In the genomic region with DNA sequence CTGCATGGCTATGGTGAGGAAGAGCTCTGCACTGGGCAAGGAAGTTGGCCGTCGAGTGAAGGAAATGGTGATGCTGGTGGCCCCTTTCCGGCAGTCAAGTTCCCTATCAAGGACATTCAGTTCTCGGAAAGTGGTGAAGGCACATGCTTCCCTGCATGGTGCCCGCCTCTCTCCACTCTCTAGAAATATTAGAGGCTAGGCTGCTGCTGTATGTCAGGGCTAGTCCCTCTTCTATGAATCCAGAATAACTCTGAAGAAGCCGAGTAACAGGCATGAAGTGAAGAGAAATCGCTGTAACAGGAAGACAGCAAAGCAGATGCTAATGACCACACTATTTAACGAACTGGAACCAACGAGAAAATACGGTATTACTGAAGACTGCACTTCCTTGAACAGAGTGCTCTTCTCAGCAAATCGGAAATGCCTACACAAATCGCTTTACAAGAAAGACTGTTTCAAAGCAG, we compare ENCODE assay signal across 8 cellular contexts. TPM values are rescaled to one million over a fixed set of nuclear protein-coding genes. Genes with fewer than 3 reads are reported as not detected.
DNase-seq lines count a peak whose midpoint lies in the region; ATAC-seq and TF ChIP-seq lines count a peak whose summit lies in the region.

No MANE protein-coding gene starts in this region.

- no peak for TF ChIP-seq POLR2A in ovary (IDR thresholded peaks at IDR 0.05)

- no peaks in the 10 kb centered on the region for H3K9me3 ChIP-seq in OCI-LY3 (ENCODE audit: insufficient read depth, low read length)
- H3K9me3 ChIP-seq in ovary: no peaks in the 10 kb centered on the region

- no peaks in the 10 kb centered on the region for H3K9me3 Mint-ChIP-seq in stimulated activated naive CD8-positive, alpha-beta T cell treated with anti-CD3 and anti-CD28 coated beads, Interleukin-15, Interleukin-2, amounts not matched to agents 100 ng/mL and 50 ng/mL, for 24 hours

- no peak for TF ChIP-seq EP300 in ovary (IDR thresholded peaks at IDR 0.05)

- TF ChIP-seq CTCF in OCI-LY3 (IDR thresholded peaks at IDR 0.05; ENCODE audit: low read depth, low read length) (no peak), ovary (IDR thresholded peaks at IDR 0.05) (no peak)

- 80 to 83% (median 81%) methylated on average over 12 of the region's 12 CpGs for WGBS in ovary, 3 donors

- H3K27ac Mint-ChIP-seq in stimulated activated naive CD8-positive, alpha-beta T cell treated with anti-CD3 and anti-CD28 coated beads, Interleukin-15, Interleukin-2, amounts not matched to agents 100 ng/mL and 50 ng/mL, for 24 hours: peak overlapping the region; percentile 69

- H3K27ac ChIP-seq in OCI-LY3 (ENCODE audit: low read length): peak overlapping the region; percentile 81
- no peak overlapping the region for H3K27ac ChIP-seq in ovary

- H3K4me1 ChIP-seq in OCI-LY3 (ENCODE audit: low read length): peaks cover 37% of the 10 kb centered on the region
- H3K4me1 ChIP-seq in ovary (ENCODE audit: insufficient read depth): peaks cover 6% of the 10 kb centered on the region

- peaks cover 44% of the 10 kb centered on the region for H3K4me1 Mint-ChIP-seq in stimulated activated naive CD8-positive, alpha-beta T cell treated with anti-CD3 and anti-CD28 coated beads, Interleukin-15, Interleukin-2, amounts not matched to agents 100 ng/mL and 50 ng/mL, for 24 hours (ENCODE audit: low read depth)

- no peaks in the 10 kb centered on the region for H3K27me3 Mint-ChIP-seq in stimulated activated naive CD8-positive, alpha-beta T cell treated with anti-CD3 and anti-CD28 coated beads, Interleukin-15, Interleukin-2, amounts not matched to agents 100 ng/mL and 50 ng/mL, for 24 hours

- peak overlapping the region; percentile 42 for H3K9ac ChIP-seq in OCI-LY3 (ENCODE audit: low read length)

- no peak overlapping the region for H2AFZ ChIP-seq in OCI-LY3 (ENCODE audit: low read depth, low read length)

- peaks cover 53% of the 10 kb centered on the region for H3K36me3 Mint-ChIP-seq in stimulated activated naive CD8-positive, alpha-beta T cell treated with anti-CD3 and anti-CD28 coated beads, Interleukin-15, Interleukin-2, amounts not matched to agents 100 ng/mL and 50 ng/mL, for 24 hours (ENCODE audit: low read depth)

- peak overlapping the region; percentile 82 for H3K4me2 ChIP-seq in OCI-LY3 (ENCODE audit: low read length)

- H3K4me3 Mint-ChIP-seq in stimulated activated naive CD8-positive, alpha-beta T cell treated with anti-CD3 and anti-CD28 coated beads, Interleukin-15, Interleukin-2, amounts not matched to agents 100 ng/mL and 50 ng/mL, for 24 hours: peak overlapping the region; percentile 56

- H3K36me3 ChIP-seq in OCI-LY3 (replicated peaks; ENCODE audit: low read depth, low read length): peaks cover 53% of the 10 kb centered on the region
- H3K36me3 ChIP-seq in ovary: no peaks in the 10 kb centered on the region

- intact Hi-C loops in Right ventricle myocardium inferior (cut with DNase I) (no loop called here), ovary (cut with DNase I) (no loop called here)

- H3K4me3 ChIP-seq in OCI-LY3 (ENCODE audit: low read length) (peak overlapping the region; percentile 60), ovary (no peak overlapping the region)

- peaks cover 45% of the 10 kb centered on the region for H4K20me1 ChIP-seq in OCI-LY3 (ENCODE audit: insufficient read depth, low read length)

- peaks cover 53% of the 10 kb centered on the region for H3K79me2 ChIP-seq in OCI-LY3 (ENCODE audit: low read length)

- no peaks in the 10 kb centered on the region for H3K27me3 ChIP-seq in OCI-LY3 (ENCODE audit: low read depth, low read length)
- no peaks in the 10 kb centered on the region for H3K27me3 ChIP-seq in ovary

- DNase-seq in Right ventricle myocardium inferior (ENCODE audit: missing footprints): peak; percentile 80
- no peak for DNase-seq in ovary
- DNase-seq in SW480 (ENCODE audit: low spot score): no peak
- no peak for DNase-seq in activated CD4-positive, alpha-beta T cell treated with anti-CD3 and anti-CD28 coated beads, Interleukin-2, amount 50 U/mL, for 4 hours

- peak; percentile 72 for ATAC-seq in GM18858 (IDR thresholded peaks at IDR 0.05; ENCODE audit: unreplicated experiment)
- peak; percentile 61 for ATAC-seq in HG02610 (IDR thresholded peaks at IDR 0.05; ENCODE audit: unreplicated experiment)
- ATAC-seq in Right ventricle myocardium inferior: peak; percentile 73

RNA-seq across cellular contexts. Expression of a gene that starts 5.4 kb away (rescaled TPM):
- total RNA-seq in Right ventricle myocardium inferior: 14.6 TPM
- 10 to 100 TPM; 17.3 to 99.0 (median 24.4) TPM for total RNA-seq in ovary
- polyA plus RNA-seq in ovary: 10 to 100 TPM; 20.3 to 53.0 TPM

RNA-seq across cellular contexts. Expression of a gene that starts 12.6 kb away (rescaled TPM):
- 28.9 TPM for total RNA-seq in Right ventricle myocardium inferior
- total RNA-seq in ovary: 10 to 100 TPM in 5 of 7 donors, 1 to 10 TPM in 2; 7.6 to 20.0 (median 15.6) TPM
- 10 to 100 TPM in 1 of 2 donors, 1 to 10 TPM in 1; 6.6 to 12.8 TPM for polyA plus RNA-seq in ovary

RNA-seq across cellular contexts. Expression of a gene that starts 17.9 kb away (rescaled TPM):
- total RNA-seq in Right ventricle myocardium inferior: 0.30 TPM
- total RNA-seq in ovary: not detected
- polyA plus RNA-seq in ovary: not detected

RNA-seq across cellular contexts. Expression of a gene that starts 55.3 kb away (rescaled TPM):
- total RNA-seq in Right ventricle myocardium inferior (29.3 TPM), ovary (10 to 100 TPM; 17.9 to 44.7 (median 30.5) TPM)
- 10 to 100 TPM; 18.4 to 32.7 TPM for polyA plus RNA-seq in ovary
